ENCODE assay signal across 2 cellular contexts in genomic region chr15:78925956-78926743, GRCh38.
A peak's percentile ranks its signal among the peaks of the same experiment; 100 is the strongest.
TF ChIP-seq lines count a peak whose summit lies in the region.

No MANE protein-coding gene starts in this region.

TF ChIP-seq in SK-N-SH, 30 proteins besides CTCF, POLR2A, EP300 and RAD21:
- TF ChIP-seq, protein P1, sequence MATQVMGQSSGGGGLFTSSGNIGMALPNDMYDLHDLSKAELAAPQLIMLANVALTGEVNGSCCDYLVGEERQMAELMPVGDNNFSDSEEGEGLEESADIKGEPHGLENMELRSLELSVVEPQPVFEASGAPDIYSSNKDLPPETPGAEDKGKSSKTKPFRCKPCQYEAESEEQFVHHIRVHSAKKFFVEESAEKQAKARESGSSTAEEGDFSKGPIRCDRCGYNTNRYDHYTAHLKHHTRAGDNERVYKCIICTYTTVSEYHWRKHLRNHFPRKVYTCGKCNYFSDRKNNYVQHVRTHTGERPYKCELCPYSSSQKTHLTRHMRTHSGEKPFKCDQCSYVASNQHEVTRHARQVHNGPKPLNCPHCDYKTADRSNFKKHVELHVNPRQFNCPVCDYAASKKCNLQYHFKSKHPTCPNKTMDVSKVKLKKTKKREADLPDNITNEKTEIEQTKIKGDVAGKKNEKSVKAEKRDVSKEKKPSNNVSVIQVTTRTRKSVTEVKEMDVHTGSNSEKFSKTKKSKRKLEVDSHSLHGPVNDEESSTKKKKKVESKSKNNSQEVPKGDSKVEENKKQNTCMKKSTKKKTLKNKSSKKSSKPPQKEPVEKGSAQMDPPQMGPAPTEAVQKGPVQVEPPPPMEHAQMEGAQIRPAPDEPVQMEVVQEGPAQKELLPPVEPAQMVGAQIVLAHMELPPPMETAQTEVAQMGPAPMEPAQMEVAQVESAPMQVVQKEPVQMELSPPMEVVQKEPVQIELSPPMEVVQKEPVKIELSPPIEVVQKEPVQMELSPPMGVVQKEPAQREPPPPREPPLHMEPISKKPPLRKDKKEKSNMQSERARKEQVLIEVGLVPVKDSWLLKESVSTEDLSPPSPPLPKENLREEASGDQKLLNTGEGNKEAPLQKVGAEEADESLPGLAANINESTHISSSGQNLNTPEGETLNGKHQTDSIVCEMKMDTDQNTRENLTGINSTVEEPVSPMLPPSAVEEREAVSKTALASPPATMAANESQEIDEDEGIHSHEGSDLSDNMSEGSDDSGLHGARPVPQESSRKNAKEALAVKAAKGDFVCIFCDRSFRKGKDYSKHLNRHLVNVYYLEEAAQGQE (IDR thresholded peaks at IDR 0.05; ENCODE audit: low read depth, low read length), result no peak
- TF ChIP-seq POLR2AphosphoS5 (IDR thresholded peaks at IDR 0.05; ENCODE audit: low read depth, low read length), result peak; percentile 26; the same call in 1 of the 2 replicates

TF ChIP-seq in SK-N-SH treated with all-trans-retinoic acid at 6 μM for 48 hours, 23 proteins besides CTCF, POLR2A, EP300 and RAD21 (continued from another document):
- TF ChIP-seq, protein P2, sequence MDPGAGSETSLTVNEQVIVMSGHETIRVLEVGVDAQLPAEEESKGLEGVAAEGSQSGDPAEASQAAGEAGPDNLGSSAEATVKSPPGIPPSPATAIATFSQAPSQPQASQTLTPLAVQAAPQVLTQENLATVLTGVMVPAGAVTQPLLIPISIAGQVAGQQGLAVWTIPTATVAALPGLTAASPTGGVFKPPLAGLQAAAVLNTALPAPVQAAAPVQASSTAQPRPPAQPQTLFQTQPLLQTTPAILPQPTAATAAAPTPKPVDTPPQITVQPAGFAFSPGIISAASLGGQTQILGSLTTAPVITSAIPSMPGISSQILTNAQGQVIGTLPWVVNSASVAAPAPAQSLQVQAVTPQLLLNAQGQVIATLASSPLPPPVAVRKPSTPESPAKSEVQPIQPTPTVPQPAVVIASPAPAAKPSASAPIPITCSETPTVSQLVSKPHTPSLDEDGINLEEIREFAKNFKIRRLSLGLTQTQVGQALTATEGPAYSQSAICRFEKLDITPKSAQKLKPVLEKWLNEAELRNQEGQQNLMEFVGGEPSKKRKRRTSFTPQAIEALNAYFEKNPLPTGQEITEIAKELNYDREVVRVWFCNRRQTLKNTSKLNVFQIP (CRISPR knock-in tag; IDR thresholded peaks at IDR 0.05; ENCODE audit: borderline replicate concordance, low read depth), result no peak
TF ChIP-seq in SK-N-SH treated with all-trans-retinoic acid at 6 μM for 48 hours: peak in this region for 0.
